14 cellular contexts compared by ENCODE assay signal in the genomic region with DNA sequence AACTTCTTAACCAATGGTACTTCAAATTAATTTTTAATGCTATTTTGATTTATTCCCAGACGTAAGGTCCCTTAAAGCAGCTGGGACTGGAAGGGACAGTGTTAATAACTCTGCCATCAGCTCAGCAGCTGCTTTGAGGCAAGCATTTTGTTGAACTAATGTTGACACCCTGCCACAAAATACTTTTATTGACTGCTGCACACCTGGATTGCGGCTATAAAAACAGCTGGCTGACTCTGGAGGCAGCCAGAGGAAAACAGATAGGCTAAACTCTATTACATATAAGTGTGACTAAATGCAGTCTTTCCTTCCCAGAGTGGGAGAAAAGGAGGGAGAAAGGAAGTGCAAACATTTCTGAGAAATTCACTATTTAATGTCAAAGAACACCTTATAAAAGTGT.
"Had no signal": no experiment of that assay in that cellular context is flagged by ENCODE, and none has a peak within 500 bp of the region (broad histone marks: within the 10 kb centered on the region; RNA-seq: fewer than 3 reads in every experiment).

No MANE protein-coding gene starts in this region.

- H3K36me3 ChIP-seq: gastroesophageal sphincter, thyroid gland had no signal

- H3K27ac ChIP-seq: dorsolateral prefrontal cortex, gastroesophageal sphincter, thyroid gland had no signal

- ATAC-seq: activated CD4-positive, CD25-positive, alpha-beta regulatory T cell treated with anti-CD3 and anti-CD28 coated beads, Interleukin-2, amount 50 U/mL, for 24 hours; gastroesophageal sphincter; stimulated activated memory B cell treated with anti-CD40 and anti-IgM and Interleukin-4, amounts not matched to agents 10 μg/mL and 1 μg/mL and 100 μg/mL, for 72 hours had no signal

- DNase-seq: activated CD4-positive, alpha-beta T cell treated with anti-CD3 and anti-CD28 coated beads, Interleukin-2, amount 50 U/mL, for 4 hours; activated effector memory CD4-positive, alpha-beta T cell treated with Interleukin-2 at 50 U/mL for 16 hours; activated naive CD4-positive, alpha-beta T cell treated with anti-CD3 and anti-CD28 coated beads, Interleukin-2, amount 50 U/mL, for 16 hours; dorsolateral prefrontal cortex; mesendoderm; nucleus accumbens; posterior cingulate gyrus; retina; stimulated activated CD4-positive, alpha-beta T cell treated with anti-CD3 and anti-CD28 coated beads, Interleukin-2, amount 100 ng/mL, for 48 hours; T1000; thyroid gland had no signal

- H3K4me1 ChIP-seq: gastroesophageal sphincter had no signal

- H3K4me3 ChIP-seq: dorsolateral prefrontal cortex, gastroesophageal sphincter, thyroid gland had no signal

- H3K9me3 ChIP-seq: gastroesophageal sphincter, thyroid gland had no signal
